ENCODE assay signal across 8 cellular contexts in genomic region chr1:1231400-1232223, GRCh38. TPM values are rescaled to one million over a fixed set of nuclear protein-coding genes. Genes with fewer than 3 reads are reported as not detected.
DNase-seq lines count a peak whose midpoint lies in the region; ATAC-seq and TF ChIP-seq lines count a peak whose summit lies in the region.

Gene SDF4 (minus strand): TSS chr1:1232001. CDS start chr1:1228772, 3,229 bp downstream.

- no peak for TF ChIP-seq CTCF in coronary artery (IDR thresholded peaks at IDR 0.05)

- ATAC-seq in GM19372 (IDR thresholded peaks at IDR 0.05; ENCODE audit: low read depth, unreplicated experiment) (peak; percentile 96), HG03521 (IDR thresholded peaks at IDR 0.05; ENCODE audit: unreplicated experiment) (peak; percentile 93), left colon (peak; percentile 87)

- H3K27ac Mint-ChIP-seq in activated CD4-positive, alpha-beta T cell treated with anti-CD3 and anti-CD28 coated beads, Interleukin-2, amount 10 ng/mL, durations not matched to agents 7 days and 5 days, result peak within 1 kb of the TSS; percentile 92

- peak within 1 kb of the TSS; percentile 90 for H3K4me3 ChIP-seq in coronary artery

- peaks cover 19% of the 10 kb centered on the region for H3K36me3 Mint-ChIP-seq in activated CD4-positive, alpha-beta T cell treated with anti-CD3 and anti-CD28 coated beads, Interleukin-2, amount 10 ng/mL, durations not matched to agents 7 days and 5 days (ENCODE audit: low read depth)

- no peaks in the 10 kb centered on the region for H3K27me3 Mint-ChIP-seq in activated CD4-positive, alpha-beta T cell treated with anti-CD3 and anti-CD28 coated beads, Interleukin-2, amount 10 ng/mL, durations not matched to agents 7 days and 5 days

- peak within 1 kb of the TSS; percentile 88 to 93 for H3K27ac ChIP-seq in coronary artery

- peak within 1 kb of the TSS; percentile 95 for H3K4me3 Mint-ChIP-seq in activated CD4-positive, alpha-beta T cell treated with anti-CD3 and anti-CD28 coated beads, Interleukin-2, amount 10 ng/mL, durations not matched to agents 7 days and 5 days

- CTCF ChIA-PET in activated CD4-positive, alpha-beta T cell treated with anti-CD3 and anti-CD28 coated beads, Interleukin-2, amount 10 ng/mL, durations not matched to agents 7 days and 5 days (lab: Charles Lee), result interaction anchor here (0.6 to 1.7 kb wide), 3 partner anchors 13 to 114 kb away, joined by 3 to 8 read pairs (median 3); no protein-coding TSS in a partner anchor

- no peaks in the 10 kb centered on the region for H3K9me3 Mint-ChIP-seq in activated CD4-positive, alpha-beta T cell treated with anti-CD3 and anti-CD28 coated beads, Interleukin-2, amount 10 ng/mL, durations not matched to agents 7 days and 5 days

- POLR2A ChIA-PET in activated CD4-positive, alpha-beta T cell treated with anti-CD3 and anti-CD28 coated beads, Interleukin-2, amount 10 ng/mL, durations not matched to agents 7 days and 5 days (lab: Charles Lee), result interaction anchor here (0.6 kb wide), 1 partner anchor 102 kb away, joined by 3 read pairs; no protein-coding TSS in a partner anchor

- peaks cover 31% of the 10 kb centered on the region for H3K4me1 Mint-ChIP-seq in activated CD4-positive, alpha-beta T cell treated with anti-CD3 and anti-CD28 coated beads, Interleukin-2, amount 10 ng/mL, durations not matched to agents 7 days and 5 days

- DNase-seq in C1 segment of cervical spinal cord (lab: John Stamatoyannopoulos, UW) (peak; percentile 56 to 97 (median 91)), NCI-H69 (lab: John Stamatoyannopoulos, UW) (peak; percentile 95), coronary artery (ENCODE audit: low spot score) (peak; percentile 97), left colon (peak; percentile 97)
- peak; percentile 97 for DNase-seq in activated CD4-positive, alpha-beta T cell treated with anti-CD3 and anti-CD28 coated beads, Interleukin-2, amount 10 ng/mL, durations not matched to agents 7 days and 5 days
- DNase-seq in stimulated activated CD4-positive, alpha-beta T cell treated with anti-CD3 and anti-CD28 coated beads, Interleukin-1b, Interleukin-23, amount 100 ng/mL, for 4 hours (ENCODE audit: low read depth in 2 of 2), result peak; percentile 92 to 95

- intact Hi-C loops in left colon (cut with DNase I, micrococcal nuclease), result no loop called here

RNA-seq across cellular contexts. Expression of gene SDF4, which starts in this region (rescaled TPM):
- total RNA-seq in activated CD4-positive, alpha-beta T cell treated with anti-CD3 and anti-CD28 coated beads, Interleukin-2, amount 10 ng/mL, durations not matched to agents 7 days and 5 days, result 10 to 100 TPM; 81.7 to 91.4 TPM
- 100 to 1,000 TPM; 235 to 273 TPM for total RNA-seq in left colon

Comparison
In these comparisons a context has a peak if more than half of its experiments do, and no peak if none do; other contexts are left out.
1. Peak in every context shown above with its lines: DNase-seq, ATAC-seq, H3K4me3 ChIP-seq and H3K27ac ChIP-seq.